In genomic region chr5:40416098-40416497, GRCh38 we compare ENCODE assay signal across 24 cellular contexts.
"Had no signal": no experiment of that assay in that cellular context is flagged by ENCODE, and none has a peak within 500 bp of the region (broad histone marks: within the 10 kb centered on the region; RNA-seq: fewer than 3 reads in every experiment).

No MANE protein-coding gene starts in this region.

- H3K9me3 Mint-ChIP-seq: activated naive CD4-positive, alpha-beta T cell treated with anti-CD3 and anti-CD28 coated beads, Interleukin-2, amount 50 U/mL, for 24 hours had no signal

- DNase-seq: activated CD4-positive, alpha-beta T cell treated with anti-CD3 and anti-CD28 coated beads, Interleukin-2, amount 10 ng/mL, durations not matched to agents 24 days and 14 days; activated CD4-positive, alpha-beta T cell treated with anti-CD3 and anti-CD28 coated beads, Interleukin-2, amount 50 U/mL, for 48 hours; activated CD4-positive, CD25-positive, alpha-beta regulatory T cell treated with anti-CD3 and anti-CD28 coated beads, Interleukin-2, amount 50 U/mL, for 72 hours; activated CD8-positive, alpha-beta memory T cell treated with anti-CD3 and anti-CD28 coated beads, Interleukin-2, amount 10 ng/mL, durations not matched to agents 7 days and 5 days; activated effector memory CD4-positive, alpha-beta T cell treated with Interleukin-2 at 50 U/mL for 16 hours; activated naive CD4-positive, alpha-beta T cell; activated T-cell treated with anti-CD3 and anti-CD28 coated beads, Interleukin-2, amount 50 U/mL, for 24 hours; amniotic stem cell; body of pancreas; MM.1S; NCI-H1105; NCI-H1436; NCI-H1694 treated with DMSO at 0.1 percent for 48 hours; NCI-H2029 treated with DMSO at 0.1 percent for 48 hours; NCI-H510A treated with DMSO at 0.1 percent for 48 hours; NCI-H69; NK-92 treated with Interleukin-12 subunit alpha and Interleukin-12 subunit beta, amount 100 ng/mL, for 24 hours; SHP77; T-helper 9 cell had no signal

- H3K9me3 ChIP-seq: ascending aorta, body of pancreas had no signal

- H3K27me3 Mint-ChIP-seq: activated CD4-positive, alpha-beta T cell treated with anti-CD3 and anti-CD28 coated beads, Interleukin-2, amount 10 ng/mL, durations not matched to agents 24 days and 14 days; activated naive CD4-positive, alpha-beta T cell treated with anti-CD3 and anti-CD28 coated beads, Interleukin-2, amount 50 U/mL, for 24 hours; activated T-cell treated with anti-CD3 and anti-CD28 coated beads, Interleukin-2, amount 50 U/mL, for 24 hours had no signal

- H3K27me3 ChIP-seq: ascending aorta, body of pancreas had no signal

- ATAC-seq: activated CD8-positive, alpha-beta memory T cell treated with anti-CD3 and anti-CD28 coated beads, Interleukin-2, amount 10 ng/mL, durations not matched to agents 7 days and 5 days; body of pancreas; WTC11 had no signal

- H3K4me3 Mint-ChIP-seq: activated CD4-positive, alpha-beta T cell treated with anti-CD3 and anti-CD28 coated beads, Interleukin-2, amount 10 ng/mL, durations not matched to agents 24 days and 14 days; activated CD8-positive, alpha-beta memory T cell treated with anti-CD3 and anti-CD28 coated beads, Interleukin-2, amount 10 ng/mL, durations not matched to agents 7 days and 5 days; activated naive CD4-positive, alpha-beta T cell treated with anti-CD3 and anti-CD28 coated beads, Interleukin-2, amount 50 U/mL, for 24 hours; activated T-cell treated with anti-CD3 and anti-CD28 coated beads, Interleukin-2, amount 50 U/mL, for 24 hours; activated T-helper 1 cell treated with anti-CD3 and anti-CD28 coated beads, Interleukin-12 subunit alpha, Interleukin-12 subunit beta, Interleukin-2, Interleukin-4 antibody, amounts not matched to agents 30 ng/mL and 10 ng/mL and 1 ng/mL, durations not matched to agents 14 hours and 24 hours and 36 hours; T-helper 1 cell treated with Interleukin-12 subunit alpha and Interleukin-12 subunit beta and Interleukin-4 antibody, amounts not matched to agents 30 μg/mL and 1 μg/mL, for 36 hours; WTC11 had no signal

- H3K36me3 ChIP-seq: ascending aorta had no signal

- H3K27ac Mint-ChIP-seq: activated CD4-positive, alpha-beta T cell treated with anti-CD3 and anti-CD28 coated beads, Interleukin-2, amount 10 ng/mL, durations not matched to agents 24 days and 14 days; activated CD8-positive, alpha-beta memory T cell treated with anti-CD3 and anti-CD28 coated beads, Interleukin-2, amount 10 ng/mL, durations not matched to agents 7 days and 5 days; activated naive CD4-positive, alpha-beta T cell treated with anti-CD3 and anti-CD28 coated beads, Interleukin-2, amount 50 U/mL, for 24 hours; activated T-cell treated with anti-CD3 and anti-CD28 coated beads, Interleukin-2, amount 50 U/mL, for 24 hours; activated T-helper 1 cell treated with anti-CD3 and anti-CD28 coated beads, Interleukin-12 subunit alpha, Interleukin-12 subunit beta, Interleukin-2, Interleukin-4 antibody, amounts not matched to agents 30 ng/mL and 10 ng/mL and 1 ng/mL, durations not matched to agents 14 hours and 24 hours and 36 hours; T-helper 1 cell treated with Interleukin-12 subunit alpha and Interleukin-12 subunit beta and Interleukin-4 antibody, amounts not matched to agents 30 μg/mL and 1 μg/mL, for 36 hours; WTC11 had no signal

- H3K4me1 Mint-ChIP-seq: WTC11 had no signal

- H3K4me3 ChIP-seq: ascending aorta, body of pancreas had no signal
